20 cellular contexts compared by ENCODE assay signal in the genomic region with DNA sequence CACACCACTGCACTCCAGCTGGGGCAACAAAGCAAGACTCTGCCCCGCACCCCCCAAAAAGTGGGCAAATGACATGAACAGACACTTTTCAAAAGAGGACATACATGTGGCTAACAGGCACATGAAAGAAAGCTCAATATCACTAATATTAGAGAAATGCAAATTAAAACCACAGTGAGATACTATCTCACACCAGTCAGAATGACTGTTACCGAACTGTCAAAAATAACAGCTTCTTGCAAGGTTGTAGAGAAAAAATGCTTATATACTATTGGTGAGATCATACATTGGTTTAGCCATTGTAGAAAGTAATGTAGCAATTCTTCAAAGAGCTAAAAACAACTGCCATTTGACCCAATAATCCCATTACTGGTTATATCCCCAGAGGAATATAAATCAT.
DNase-seq lines count a peak whose midpoint lies in the region; ATAC-seq and FAIRE-seq lines count a peak whose summit lies in the region.
"Had no signal": no experiment of that assay in that cellular context is flagged by ENCODE, and none has a peak within 500 bp of the region (broad histone marks: within the 10 kb centered on the region; RNA-seq: fewer than 3 reads in every experiment).

No MANE protein-coding gene starts in this region.

- H3K9me3 Mint-ChIP-seq in stimulated activated effector memory CD8-positive, alpha-beta T cell treated with anti-CD3 and anti-CD28 coated beads, Interleukin-12 subunit alpha, Interleukin-12 subunit beta, amount 100 ng/mL, for 72 hours = no peaks in the 10 kb centered on the region
- H3K9me3 Mint-ChIP-seq: GM23338, IgD-negative memory B cell had no signal

- ATAC-seq in HG03175 (IDR thresholded peaks at IDR 0.05; ENCODE audit: unreplicated experiment) = peak; percentile 49
- peak; percentile 19 for ATAC-seq in stimulated activated effector memory CD8-positive, alpha-beta T cell treated with anti-CD3 and anti-CD28 coated beads, Interleukin-12 subunit alpha, Interleukin-12 subunit beta, amount 100 ng/mL, for 72 hours
- ATAC-seq: GM23338, HCT116, Right ventricle myocardium inferior, T-helper 17 cell had no signal

- no peak overlapping the region for H3K4me3 Mint-ChIP-seq in stimulated activated effector memory CD8-positive, alpha-beta T cell treated with anti-CD3 and anti-CD28 coated beads, Interleukin-12 subunit alpha, Interleukin-12 subunit beta, amount 100 ng/mL, for 72 hours
- H3K4me3 Mint-ChIP-seq: GM23338, IgD-negative memory B cell, T-helper 17 cell had no signal

- FAIRE-seq in GM18507 (lab: Jason Lieb, UNC) (peak; percentile 54), GM19239 (lab: Jason Lieb, UNC) (peak; percentile 63)
- FAIRE-seq: RCC 7860 had no signal

- DNase-seq in GM18507 (ENCODE audit: extremely low spot score, insufficient read length, low read depth) (no peak), GM19239 (ENCODE audit: insufficient read length, low spot score) (no peak), anterior cingulate cortex (lab: John Stamatoyannopoulos, UW) (no peak), NCI-H2196 (lab: John Stamatoyannopoulos, UW; ENCODE audit: unreplicated experiment) (no peak), pons (ENCODE audit: low spot score) (no peak)
- no peak for DNase-seq in stimulated activated effector memory CD8-positive, alpha-beta T cell treated with anti-CD3 and anti-CD28 coated beads, Interleukin-12 subunit alpha, Interleukin-12 subunit beta, amount 100 ng/mL, for 72 hours (ENCODE audit: low spot score in 2 of 2)
- DNase-seq: DMS79 treated with DMSO at 0.1 percent for 48 hours, Karpas-422, NCI-H1092 treated with DMSO at 0.1 percent for 48 hours, NCI-H146, NCI-H2081, NCI-H2171 treated with DMSO at 0.1 percent for 48 hours, NCI-H774, T-helper 17 cell had no signal

- peaks cover 12% of the 10 kb centered on the region for H3K4me1 Mint-ChIP-seq in stimulated activated effector memory CD8-positive, alpha-beta T cell treated with anti-CD3 and anti-CD28 coated beads, Interleukin-12 subunit alpha, Interleukin-12 subunit beta, amount 100 ng/mL, for 72 hours

- H3K36me3 Mint-ChIP-seq in stimulated activated effector memory CD8-positive, alpha-beta T cell treated with anti-CD3 and anti-CD28 coated beads, Interleukin-12 subunit alpha, Interleukin-12 subunit beta, amount 100 ng/mL, for 72 hours = no peaks in the 10 kb centered on the region
- H3K36me3 Mint-ChIP-seq: IgD-negative memory B cell had no signal

- H3K27ac Mint-ChIP-seq in stimulated activated effector memory CD8-positive, alpha-beta T cell treated with anti-CD3 and anti-CD28 coated beads, Interleukin-12 subunit alpha, Interleukin-12 subunit beta, amount 100 ng/mL, for 72 hours = no peak overlapping the region
- H3K27ac Mint-ChIP-seq: GM23338, IgD-negative memory B cell, T-helper 17 cell had no signal
